ENCODE assay signal across 14 cellular contexts in the genomic region with DNA sequence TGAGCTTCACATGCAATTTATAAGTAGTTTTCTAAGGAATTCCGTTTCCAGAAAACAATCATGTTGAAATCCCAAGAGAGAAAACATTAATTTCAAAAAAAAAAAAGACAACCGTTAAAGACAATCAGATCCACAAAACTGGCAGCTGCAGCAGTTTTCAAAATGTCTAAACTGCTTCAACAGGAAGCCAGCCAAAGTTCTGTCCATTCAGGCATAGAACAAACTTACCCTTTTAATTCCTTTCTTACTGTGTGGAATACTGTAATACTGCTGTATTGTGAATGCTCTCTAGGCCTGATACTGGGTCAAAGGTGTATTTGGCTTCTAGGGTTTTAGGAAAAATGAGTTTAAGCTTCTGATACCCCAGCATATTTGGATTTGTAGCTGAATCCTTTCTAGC. TPM values are rescaled to one million over a fixed set of nuclear protein-coding genes. Genes with fewer than 3 reads are reported as not detected.
DNase-seq lines count a peak whose midpoint lies in the region; ATAC-seq lines count a peak whose summit lies in the region.
"Had no signal": no experiment of that assay in that cellular context is flagged by ENCODE, and none has a peak within 500 bp of the region (broad histone marks: within the 10 kb centered on the region; RNA-seq: fewer than 3 reads in every experiment).

No MANE protein-coding gene starts in this region.

- ATAC-seq in GM21786 (IDR thresholded peaks at IDR 0.05; ENCODE audit: unreplicated experiment) (no peak), GM18909 (IDR thresholded peaks at IDR 0.05; ENCODE audit: poor library complexity, unreplicated experiment) (no peak)
- ATAC-seq: activated CD8-positive, alpha-beta T cell treated with anti-CD3 and anti-CD28 coated beads, Interleukin-2, amount 10 ng/mL, durations not matched to agents 7 days and 5 days had no signal

- in situ Hi-C loops in Caki2 (cut with HindIII; ENCODE audit: low pct_unique_long_range_greater_than_20kb, low sequenced_read_pairs), result no loop called here

- peak; percentile 33 for DNase-seq in Caki2 (ENCODE audit: low read depth)
- DNase-seq in NCI-H69 (lab: John Stamatoyannopoulos, UW), result peak; percentile 57
- DNase-seq in epidermal melanocyte (ENCODE audit: insufficient read length, low spot score), result peak; percentile 30
- DNase-seq in myocyte (ENCODE audit: low read depth), result peak; percentile 65
- no peak for DNase-seq in stimulated activated naive CD4-positive, alpha-beta T cell (lab: John Stamatoyannopoulos, UW)
- DNase-seq in AML-193 (lab: John Stamatoyannopoulos, UW), result no peak
- DNase-seq: activated CD8-positive, alpha-beta T cell treated with anti-CD3 and anti-CD28 coated beads, Interleukin-2, amount 10 ng/mL, durations not matched to agents 7 days and 5 days; NCI-H82; stimulated activated CD4-positive, alpha-beta T cell treated with anti-CD3 and anti-CD28 coated beads, Interleukin-4, amount 100 ng/mL, for 24 hours; stimulated activated CD8-positive, alpha-beta memory T cell treated with anti-CD3 and anti-CD28 coated beads, Interleukin-4, amount 100 ng/mL, for 48 hours; T-helper 1 cell; testis had no signal

RNA-seq across cellular contexts. Expression of a gene that starts 31.6 kb away (rescaled TPM):
- total RNA-seq in Caki2 (2014; rRNA removed; shearing (Covaris generic); ENCODE audit: low replicate concordance), result 0.38 and 3.9 TPM in 2 replicates
- total RNA-seq in myocyte, result 4.5 and 5.5 TPM in 2 replicates
- 3.3 TPM for polyA plus RNA-seq in myocyte (2012)

RNA-seq across cellular contexts. Expression of a gene that starts 38.3 kb away (rescaled TPM):
- total RNA-seq in Caki2 (2014; rRNA removed; shearing (Covaris generic); ENCODE audit: low replicate concordance), result 0.30 TPM in 1 of 2 replicates, not detected in the other
- 0.42 and 0.56 TPM in 2 replicates for total RNA-seq in myocyte
- polyA plus RNA-seq in myocyte (2012), result 0.40 TPM
- total RNA-seq: activated CD8-positive, alpha-beta T cell treated with anti-CD3 and anti-CD28 coated beads, Interleukin-2, amount 10 ng/mL, durations not matched to agents 7 days and 5 days had no signal

Comparison
In these comparisons a context has a peak if more than half of its experiments do, and no peak if none do; other contexts are left out.
1. DNase-seq: peak in Caki2 (single experiment), NCI-H69 (single experiment), epidermal melanocyte (single experiment) and myocyte (single experiment); none in stimulated activated naive CD4-positive, alpha-beta T cell (0 of 6) and AML-193 (0 of 2).